In genomic region chr20:50508171-50508761, GRCh38 we compare ENCODE assay signal across 17 cellular contexts. TPM values are rescaled to one million over a fixed set of nuclear protein-coding genes. Genes with fewer than 3 reads are reported as not detected.
DNase-seq lines count a peak whose midpoint lies in the region; ATAC-seq lines count a peak whose summit lies in the region.
"Had no signal": no experiment of that assay in that cellular context is flagged by ENCODE, and none has a peak within 500 bp of the region (broad histone marks: within the 10 kb centered on the region; RNA-seq: fewer than 3 reads in every experiment).

No MANE protein-coding gene starts in this region.

- H3K36me3 Mint-ChIP-seq in activated T-cell treated with anti-CD3 and anti-CD28 coated beads, Interleukin-2, amount 50 U/mL, for 24 hours (ENCODE audit: low read depth) = peaks cover 28% of the 10 kb centered on the region
- H3K36me3 Mint-ChIP-seq in activated T-cell treated with anti-CD3 and anti-CD28 coated beads, Interleukin-2, amount 50 U/mL, for 72 hours (ENCODE audit: insufficient read depth in 2 of 2) = peaks cover 10 to 14% of the 10 kb centered on the region in 2 donors

- H3K4me1 ChIP-seq in skeletal muscle tissue (ENCODE audit: control insufficient read depth in 3 of 3, insufficient read depth in 3 of 3, low read length in 3 of 3) = peaks cover 25 to 37% (median 31%) of the 10 kb centered on the region in 3 donors

- no peaks in the 10 kb centered on the region for H3K27me3 ChIP-seq in skeletal muscle tissue (ENCODE audit: control insufficient read depth in 3 of 3, insufficient read depth in 3 of 3, low read length in 3 of 3)
- H3K27me3 ChIP-seq: heart right ventricle, left lung, spleen had no signal

- no peak for ATAC-seq in activated T-cell treated with anti-CD3 and anti-CD28 coated beads, Interleukin-2, amount 50 U/mL, for 72 hours (replicated peaks in 1 of 2)
- ATAC-seq in GM19463 (IDR thresholded peaks at IDR 0.05; ENCODE audit: unreplicated experiment) = no peak
- ATAC-seq: A549, heart right ventricle, left lung had no signal

- no peaks in the 10 kb centered on the region for H3K27me3 Mint-ChIP-seq in activated T-cell treated with anti-CD3 and anti-CD28 coated beads, Interleukin-2, amount 50 U/mL, for 24 hours
- H3K27me3 Mint-ChIP-seq in activated T-cell treated with anti-CD3 and anti-CD28 coated beads, Interleukin-2, amount 50 U/mL, for 72 hours (ENCODE audit: low read depth) = no peaks in the 10 kb centered on the region

- peak overlapping the region; percentile 12 for H3K27ac ChIP-seq in skeletal muscle tissue (ENCODE audit: low read depth, low read length)
- H3K27ac ChIP-seq: left lung had no signal

- peaks cover 28% of the 10 kb centered on the region for H3K4me1 Mint-ChIP-seq in activated T-cell treated with anti-CD3 and anti-CD28 coated beads, Interleukin-2, amount 50 U/mL, for 24 hours (ENCODE audit: low read depth)
- H3K4me1 Mint-ChIP-seq in activated T-cell treated with anti-CD3 and anti-CD28 coated beads, Interleukin-2, amount 50 U/mL, for 72 hours (ENCODE audit: low read depth) = peaks cover 36% of the 10 kb centered on the region

- H3K4me3 ChIP-seq in skeletal muscle tissue (ENCODE audit: low read length in 3 of 3) = no peak overlapping the region
- H3K4me3 ChIP-seq: A549, heart right ventricle, left lung, spleen had no signal

- no peaks in the 10 kb centered on the region for H3K9me3 ChIP-seq in skeletal muscle tissue (ENCODE audit: control insufficient read depth in 3 of 3, low read length in 3 of 3)
- H3K9me3 ChIP-seq: A549, heart right ventricle, left lung, spleen had no signal

- H3K9me3 Mint-ChIP-seq in activated T-cell treated with anti-CD3 and anti-CD28 coated beads, Interleukin-2, amount 50 U/mL, for 24 hours = no peaks in the 10 kb centered on the region
- H3K9me3 Mint-ChIP-seq in activated T-cell treated with anti-CD3 and anti-CD28 coated beads, Interleukin-2, amount 50 U/mL, for 72 hours = no peaks in the 10 kb centered on the region

- H3K27ac Mint-ChIP-seq in activated T-cell treated with anti-CD3 and anti-CD28 coated beads, Interleukin-2, amount 50 U/mL, for 24 hours = peak overlapping the region; percentile 55
- no peak overlapping the region for H3K27ac Mint-ChIP-seq in activated T-cell treated with anti-CD3 and anti-CD28 coated beads, Interleukin-2, amount 50 U/mL, for 72 hours

- no peak overlapping the region for H3K9ac ChIP-seq in skeletal muscle tissue (ENCODE audit: low read depth in 1 of 3, low read length in 3 of 3)

- DNase-seq in activated T-cell treated with anti-CD3 and anti-CD28 coated beads, Interleukin-2, amount 50 U/mL, for 24 hours = no peak
- DNase-seq in activated T-cell treated with anti-CD3 and anti-CD28 coated beads, Interleukin-2, amount 50 U/mL, for 72 hours = no peak
- DNase-seq in SW480 (ENCODE audit: low spot score) (peak; percentile 67), islet precursor cell (peak; percentile 94), DMS53 treated with DMSO at 0.1 percent for 48 hours (lab: John Stamatoyannopoulos, UW; ENCODE audit: unreplicated experiment) (no peak), UCSD-AML1 (lab: John Stamatoyannopoulos, UW; ENCODE audit: unreplicated experiment) (no peak)
- DNase-seq: activated naive CD4-positive, alpha-beta T cell treated with anti-CD3 and anti-CD28 coated beads, Interleukin-2, amount 50 U/mL, for 16 hours; central memory CD4-positive, alpha-beta T cell; heart right ventricle; left lung; NCI-H2171; NK-92 treated with Interleukin-12 subunit alpha and Interleukin-12 subunit beta, amount 100 ng/mL, for 24 hours; SHP77; spleen had no signal

- H3K36me3 ChIP-seq in skeletal muscle tissue (ENCODE audit: control insufficient read depth in 3 of 3, insufficient read depth in 3 of 3, low read length in 3 of 3) = no peaks in the 10 kb centered on the region
- H3K36me3 ChIP-seq: heart right ventricle, left lung, spleen had no signal

- no peak overlapping the region for H3K4me3 Mint-ChIP-seq in activated T-cell treated with anti-CD3 and anti-CD28 coated beads, Interleukin-2, amount 50 U/mL, for 24 hours
- no peak overlapping the region for H3K4me3 Mint-ChIP-seq in activated T-cell treated with anti-CD3 and anti-CD28 coated beads, Interleukin-2, amount 50 U/mL, for 72 hours

RNA-seq across cellular contexts. Expression of gene PTPN1, which starts 1.9 kb away (rescaled TPM):
- 100 to 1,000 TPM; 138 TPM for total RNA-seq in activated T-cell treated with anti-CD3 and anti-CD28 coated beads, Interleukin-2, amount 50 U/mL, for 72 hours
- 8.4 TPM for total RNA-seq in skeletal muscle tissue

Comparison
In these comparisons a context has a peak if more than half of its experiments do, and no peak if none do; other contexts are left out.
1. DNase-seq: peak in SW480 (single experiment) and islet precursor cell (single experiment); none in activated T-cell treated with anti-CD3 and anti-CD28 coated beads, Interleukin-2, amount 50 U/mL, for 24 hours (single experiment), activated T-cell treated with anti-CD3 and anti-CD28 coated beads, Interleukin-2, amount 50 U/mL, for 72 hours (0 of 2), DMS53 treated with DMSO at 0.1 percent for 48 hours (single experiment) and UCSD-AML1 (single experiment).
2. RNA of gene PTPN1, which starts 1.9 kb away (total RNA-seq): 138 TPM in activated T-cell treated with anti-CD3 and anti-CD28 coated beads, Interleukin-2, amount 50 U/mL, for 72 hours; 8.4 TPM in skeletal muscle tissue (single experiment); every median in the first group is over 10 times any median in the second.